In genomic region chr3:51224843-51225242, GRCh38 we compare ENCODE assay signal across 29 cellular contexts.
"Had no signal": no experiment of that assay in that cellular context is flagged by ENCODE, and none has a peak within 500 bp of the region (broad histone marks: within the 10 kb centered on the region; RNA-seq: fewer than 3 reads in every experiment).

No MANE protein-coding gene starts in this region.

- DNase-seq: stimulated activated CD4-positive, alpha-beta T cell treated with anti-CD3 and anti-CD28 coated beads, Interleukin-2, amount 100 ng/mL, for 48 hours; stimulated activated CD4-positive, alpha-beta T cell treated with anti-CD3 and anti-CD28 coated beads, Interleukin-4, amount 100 ng/mL, for 1 hour; stimulated activated CD4-positive, alpha-beta T cell treated with anti-CD3 and anti-CD28 coated beads, Interleukin-4, amount 100 ng/mL, for 24 hours; stimulated activated CD4-positive, alpha-beta T cell treated with anti-CD3 and anti-CD28 coated beads, Interleukin-4, amount 100 ng/mL, for 4 hours; stimulated activated CD8-positive, alpha-beta memory T cell treated with anti-CD3 and anti-CD28 coated beads, Interleukin-4, amount 100 ng/mL, for 48 hours; stimulated activated naive B cell treated with anti-CD40 and anti-IgM and Interleukin-4, amounts not matched to agents 10 μg/mL and 1 μg/mL and 100 μg/mL, for 72 hours; stimulated activated naive CD4-positive, alpha-beta T cell; stimulated activated naive CD4-positive, alpha-beta T cell treated with Interleukin-2 at 50 U/mL for 16 hours; stimulated activated naive CD8-positive, alpha-beta T cell treated with anti-CD3 and anti-CD28 coated beads, Interleukin-15, amount 100 ng/mL, for 72 hours; stimulated activated naive CD8-positive, alpha-beta T cell treated with anti-CD3 and anti-CD28 coated beads, Interleukin-15, Interleukin-2, amounts not matched to agents 100 U/mL and 50 U/mL, for 24 hours; stomach; substantia nigra; testis; thyroid gland; tibial artery; transverse colon; trophoblast cell; upper lobe of left lung; upper lobe of right lung; uterus had no signal

- H3K27ac Mint-ChIP-seq: stimulated activated effector memory CD8-positive, alpha-beta T cell treated with anti-CD3 and anti-CD28 coated beads, Interleukin-12 subunit alpha, Interleukin-12 subunit beta, amount 100 ng/mL, for 72 hours; stimulated activated memory B cell treated with anti-CD40 and anti-IgM and Interleukin-4, amounts not matched to agents 10 μg/mL and 1 μg/mL and 100 μg/mL, for 72 hours; stimulated activated naive B cell treated with anti-CD40 and anti-IgM and Interleukin-4, amounts not matched to agents 10 μg/mL and 1 μg/mL and 100 μg/mL, for 72 hours; stimulated activated naive CD8-positive, alpha-beta T cell treated with anti-CD3 and anti-CD28 coated beads, Interleukin-15, amount 100 ng/mL, for 72 hours; stimulated activated naive CD8-positive, alpha-beta T cell treated with anti-CD3 and anti-CD28 coated beads, Interleukin-15, Interleukin-2, amounts not matched to agents 100 ng/mL and 50 ng/mL, for 24 hours; type B pancreatic cell had no signal

- H3K4me1 Mint-ChIP-seq: stimulated activated memory B cell treated with anti-CD40 and anti-IgM and Interleukin-4, amounts not matched to agents 10 μg/mL and 1 μg/mL and 100 μg/mL, for 72 hours; stimulated activated naive B cell treated with anti-CD40 and anti-IgM and Interleukin-4, amounts not matched to agents 10 μg/mL and 1 μg/mL and 100 μg/mL, for 72 hours had no signal

- H3K36me3 Mint-ChIP-seq: stimulated activated effector memory CD8-positive, alpha-beta T cell treated with anti-CD3 and anti-CD28 coated beads, Interleukin-12 subunit alpha, Interleukin-12 subunit beta, amount 100 ng/mL, for 72 hours; stimulated activated memory B cell treated with anti-CD40 and anti-IgM and Interleukin-4, amounts not matched to agents 10 μg/mL and 1 μg/mL and 100 μg/mL, for 72 hours; stimulated activated naive B cell treated with anti-CD40 and anti-IgM and Interleukin-4, amounts not matched to agents 10 μg/mL and 1 μg/mL and 100 μg/mL, for 72 hours; type B pancreatic cell had no signal

- H3K36me3 ChIP-seq: suprapubic skin, thoracic aorta, tibial artery, tibial nerve, transverse colon, upper lobe of left lung, upper lobe of right lung, uterus, vagina had no signal

- H3K4me3 ChIP-seq: stomach, suprapubic skin, testis, thoracic aorta, thyroid gland, tibial artery, tibial nerve, transverse colon, upper lobe of left lung, upper lobe of right lung, uterus, vagina had no signal

- H3K4me1 ChIP-seq: stomach, suprapubic skin, testis, tibial artery, tibial nerve, transverse colon, upper lobe of left lung, upper lobe of right lung, uterus, vagina had no signal

- H3K9me3 Mint-ChIP-seq: stimulated activated effector memory CD8-positive, alpha-beta T cell treated with anti-CD3 and anti-CD28 coated beads, Interleukin-12 subunit alpha, Interleukin-12 subunit beta, amount 100 ng/mL, for 72 hours; stimulated activated memory B cell treated with anti-CD40 and anti-IgM and Interleukin-4, amounts not matched to agents 10 μg/mL and 1 μg/mL and 100 μg/mL, for 72 hours; stimulated activated naive B cell treated with anti-CD40 and anti-IgM and Interleukin-4, amounts not matched to agents 10 μg/mL and 1 μg/mL and 100 μg/mL, for 72 hours; stimulated activated naive CD8-positive, alpha-beta T cell treated with anti-CD3 and anti-CD28 coated beads, Interleukin-15, amount 100 ng/mL, for 72 hours; stimulated activated naive CD8-positive, alpha-beta T cell treated with anti-CD3 and anti-CD28 coated beads, Interleukin-15, Interleukin-2, amounts not matched to agents 100 ng/mL and 50 ng/mL, for 24 hours; type B pancreatic cell had no signal

- H3K27me3 ChIP-seq: stomach, suprapubic skin, testis, thyroid gland, tibial artery, tibial nerve, transverse colon, upper lobe of left lung, uterus, vagina had no signal

- H3K27me3 Mint-ChIP-seq: stimulated activated naive CD8-positive, alpha-beta T cell treated with anti-CD3 and anti-CD28 coated beads, Interleukin-15, amount 100 ng/mL, for 72 hours; stimulated activated naive CD8-positive, alpha-beta T cell treated with anti-CD3 and anti-CD28 coated beads, Interleukin-15, Interleukin-2, amounts not matched to agents 100 ng/mL and 50 ng/mL, for 24 hours; type B pancreatic cell had no signal

- H3K4me3 Mint-ChIP-seq: stimulated activated effector memory CD8-positive, alpha-beta T cell treated with anti-CD3 and anti-CD28 coated beads, Interleukin-12 subunit alpha, Interleukin-12 subunit beta, amount 100 ng/mL, for 72 hours; stimulated activated memory B cell treated with anti-CD40 and anti-IgM and Interleukin-4, amounts not matched to agents 10 μg/mL and 1 μg/mL and 100 μg/mL, for 72 hours; stimulated activated naive B cell treated with anti-CD40 and anti-IgM and Interleukin-4, amounts not matched to agents 10 μg/mL and 1 μg/mL and 100 μg/mL, for 72 hours; stimulated activated naive CD8-positive, alpha-beta T cell treated with anti-CD3 and anti-CD28 coated beads, Interleukin-15, amount 100 ng/mL, for 72 hours; stimulated activated naive CD8-positive, alpha-beta T cell treated with anti-CD3 and anti-CD28 coated beads, Interleukin-15, Interleukin-2, amounts not matched to agents 100 ng/mL and 50 ng/mL, for 24 hours; type B pancreatic cell had no signal

- H3K27ac ChIP-seq: stomach, suprapubic skin, testis, thoracic aorta, thyroid gland, tibial artery, tibial nerve, transverse colon, upper lobe of left lung, upper lobe of right lung, uterus, vagina had no signal

- ATAC-seq: stimulated activated memory B cell treated with anti-CD40 and anti-IgM and Interleukin-4, amounts not matched to agents 10 μg/mL and 1 μg/mL and 100 μg/mL, for 72 hours; stimulated activated naive B cell treated with anti-CD40 and anti-IgM and Interleukin-4, amounts not matched to agents 10 μg/mL and 1 μg/mL and 100 μg/mL, for 72 hours; stimulated activated naive CD8-positive, alpha-beta T cell treated with anti-CD3 and anti-CD28 coated beads, Interleukin-15, Interleukin-2, amounts not matched to agents 100 U/mL and 50 U/mL, for 24 hours; upper lobe of right lung had no signal

- H3K9me3 ChIP-seq: stomach, suprapubic skin, testis, thoracic aorta, thyroid gland, tibial artery, tibial nerve, transverse colon, upper lobe of left lung, upper lobe of right lung, uterus, vagina had no signal

- FAIRE-seq: urothelium cell line had no signal
